1 cellular context compared by ENCODE assay signal in the genomic region with DNA sequence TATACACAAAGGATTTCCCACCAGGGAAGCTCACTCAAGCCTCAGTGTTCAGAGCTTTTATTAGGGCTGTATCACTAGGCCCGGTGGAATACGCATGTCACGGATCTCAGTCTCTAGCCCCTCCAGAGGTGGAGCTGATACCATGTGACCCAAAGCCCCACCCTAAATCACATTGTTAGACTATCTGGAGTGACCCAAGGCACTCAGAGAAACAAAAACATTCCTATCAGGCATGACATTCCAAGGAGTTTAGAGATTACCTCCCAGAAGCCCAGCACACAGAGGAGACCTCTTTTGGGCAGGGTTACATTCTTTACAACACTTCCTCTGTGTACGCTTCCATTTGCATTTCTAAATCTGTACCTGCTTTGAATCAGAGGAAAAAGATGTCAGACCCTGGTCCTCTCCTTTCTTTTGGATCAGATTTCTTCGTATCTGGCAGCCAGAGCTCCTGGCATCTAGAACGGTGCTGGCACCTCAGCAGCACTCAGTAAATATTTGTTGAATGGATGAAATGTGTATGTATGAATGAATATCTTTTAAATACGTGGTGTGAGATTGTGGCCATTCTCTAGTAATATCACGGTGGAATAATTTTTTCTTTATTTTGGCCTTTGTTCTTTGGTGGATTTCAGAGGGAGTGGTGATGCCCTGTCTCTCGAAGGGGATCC.
TF ChIP-seq lines count a peak whose summit lies in the region.

No MANE protein-coding gene starts in this region.

TF ChIP-seq in neural cell, 6 proteins besides CTCF, POLR2A, EP300 and RAD21 (continued from another document):
- TF ChIP-seq, protein P1, sequence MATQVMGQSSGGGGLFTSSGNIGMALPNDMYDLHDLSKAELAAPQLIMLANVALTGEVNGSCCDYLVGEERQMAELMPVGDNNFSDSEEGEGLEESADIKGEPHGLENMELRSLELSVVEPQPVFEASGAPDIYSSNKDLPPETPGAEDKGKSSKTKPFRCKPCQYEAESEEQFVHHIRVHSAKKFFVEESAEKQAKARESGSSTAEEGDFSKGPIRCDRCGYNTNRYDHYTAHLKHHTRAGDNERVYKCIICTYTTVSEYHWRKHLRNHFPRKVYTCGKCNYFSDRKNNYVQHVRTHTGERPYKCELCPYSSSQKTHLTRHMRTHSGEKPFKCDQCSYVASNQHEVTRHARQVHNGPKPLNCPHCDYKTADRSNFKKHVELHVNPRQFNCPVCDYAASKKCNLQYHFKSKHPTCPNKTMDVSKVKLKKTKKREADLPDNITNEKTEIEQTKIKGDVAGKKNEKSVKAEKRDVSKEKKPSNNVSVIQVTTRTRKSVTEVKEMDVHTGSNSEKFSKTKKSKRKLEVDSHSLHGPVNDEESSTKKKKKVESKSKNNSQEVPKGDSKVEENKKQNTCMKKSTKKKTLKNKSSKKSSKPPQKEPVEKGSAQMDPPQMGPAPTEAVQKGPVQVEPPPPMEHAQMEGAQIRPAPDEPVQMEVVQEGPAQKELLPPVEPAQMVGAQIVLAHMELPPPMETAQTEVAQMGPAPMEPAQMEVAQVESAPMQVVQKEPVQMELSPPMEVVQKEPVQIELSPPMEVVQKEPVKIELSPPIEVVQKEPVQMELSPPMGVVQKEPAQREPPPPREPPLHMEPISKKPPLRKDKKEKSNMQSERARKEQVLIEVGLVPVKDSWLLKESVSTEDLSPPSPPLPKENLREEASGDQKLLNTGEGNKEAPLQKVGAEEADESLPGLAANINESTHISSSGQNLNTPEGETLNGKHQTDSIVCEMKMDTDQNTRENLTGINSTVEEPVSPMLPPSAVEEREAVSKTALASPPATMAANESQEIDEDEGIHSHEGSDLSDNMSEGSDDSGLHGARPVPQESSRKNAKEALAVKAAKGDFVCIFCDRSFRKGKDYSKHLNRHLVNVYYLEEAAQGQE (IDR thresholded peaks at IDR 0.05; ENCODE audit: borderline replicate concordance), result no peak
- TF ChIP-seq TAF1 (IDR thresholded peaks at IDR 0.05; ENCODE audit: low read depth) (no peak), EZH2 (IDR thresholded peaks at IDR 0.05; ENCODE audit: borderline replicate concordance, insufficient read depth, low read length, poor library complexity, severe bottlenecking) (no peak), MXI1 (conservative IDR thresholded peaks at IDR 0.05; ENCODE audit: poor library complexity, severe bottlenecking) (no peak), POLR2AphosphoS5 (IDR thresholded peaks at IDR 0.05) (no peak)
